26 cellular contexts compared by ENCODE assay signal in the genomic region with DNA sequence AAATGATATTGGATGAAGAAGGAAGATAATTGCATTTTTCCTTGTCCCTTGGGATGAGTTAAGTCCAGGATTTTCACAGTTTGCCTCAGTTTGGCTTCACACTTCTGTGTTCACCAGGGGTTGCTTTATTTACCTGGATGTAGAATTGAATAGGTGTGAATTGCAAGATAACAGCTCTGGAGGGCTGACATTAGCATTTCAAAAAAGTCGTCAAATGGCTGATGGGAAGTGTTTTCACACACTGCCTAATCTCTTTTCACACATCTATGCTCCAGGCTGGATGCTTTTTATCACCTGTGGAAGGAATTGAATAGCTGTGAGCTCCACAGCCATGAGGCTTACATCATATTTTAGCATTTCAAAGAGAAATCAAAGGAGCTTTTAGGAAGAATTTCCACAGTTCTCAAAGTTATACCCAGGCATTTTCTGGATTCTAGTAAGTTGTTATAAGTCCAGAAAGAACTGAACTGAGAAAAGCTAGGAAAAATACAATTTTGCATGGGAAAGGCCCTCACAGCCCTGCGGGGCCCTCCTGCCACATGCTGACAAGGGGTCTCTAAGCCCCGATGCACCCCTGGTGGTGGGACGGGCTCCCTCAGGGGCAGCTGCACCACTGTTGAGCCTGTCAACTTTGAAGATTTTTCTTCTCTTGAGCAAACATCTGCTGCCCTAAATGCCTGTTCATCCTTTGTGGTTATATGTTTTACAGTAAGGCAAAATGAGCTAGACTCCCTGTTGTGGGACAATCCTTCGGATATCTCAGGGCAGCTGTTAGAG. TPM values are rescaled to one million over a fixed set of nuclear protein-coding genes. Genes with fewer than 3 reads are reported as not detected.
DNase-seq lines count a peak whose midpoint lies in the region; ATAC-seq and TF ChIP-seq lines count a peak whose summit lies in the region.
"Had no signal": no experiment of that assay in that cellular context is flagged by ENCODE, and none has a peak within 500 bp of the region (broad histone marks: within the 10 kb centered on the region; RNA-seq: fewer than 3 reads in every experiment).

No MANE protein-coding gene starts in this region.

- H3K27me3 ChIP-seq in H7 (ENCODE audit: control insufficient read depth, insufficient read depth, low read length) (peaks cover 45% of the 10 kb centered on the region; the same call in 1 of the 2 replicates), NT2/D1 (ENCODE audit: insufficient read depth, insufficient read length) (peaks cover 7% of the 10 kb centered on the region), neural cell (ENCODE audit: insufficient read depth, low read depth, low read length) (no peaks in the 10 kb centered on the region), heart right ventricle (peaks cover 0 to 44% (median 16%) of the 10 kb centered on the region in 7 donors)
- H3K27me3 ChIP-seq: BLaER1, MG63, SJCRH30 had no signal

- H3K9me3 ChIP-seq in NT2/D1 (ENCODE audit: insufficient read depth, low read length) (peaks cover 66% of the 10 kb centered on the region), neural cell (ENCODE audit: low read length) (no peaks in the 10 kb centered on the region), heart right ventricle (peaks cover 0 to 7% (median 0%) of the 10 kb centered on the region in 11 donors)

- peaks cover 3% of the 10 kb centered on the region for H3K27me3 Mint-ChIP-seq in activated T-helper 2 cell treated with anti-CD3 and anti-CD28 coated beads, Interferon-gamma antibody, Interleukin-2, Interleukin-4, amounts not matched to agents 10 μg/mL and 5 μg/mL and 100 μg/mL, durations not matched to agents 14 hours and 24 hours and 36 hours (ENCODE audit: low read depth)

- no peaks in the 10 kb centered on the region for H3F3A ChIP-seq in neural cell (ENCODE audit: insufficient read depth, low read length, poor library complexity, severe bottlenecking)

- H3K4me1 Mint-ChIP-seq in activated T-helper 2 cell treated with anti-CD3 and anti-CD28 coated beads, Interferon-gamma antibody, Interleukin-2, Interleukin-4, amounts not matched to agents 10 μg/mL and 5 μg/mL and 100 μg/mL, durations not matched to agents 14 hours and 24 hours and 36 hours (ENCODE audit: low read depth) = no peaks in the 10 kb centered on the region
- H3K4me1 Mint-ChIP-seq: CD4-positive, CD25-positive, alpha-beta regulatory T cell had no signal

- no peak overlapping the region for H3K27ac Mint-ChIP-seq in activated T-helper 2 cell treated with anti-CD3 and anti-CD28 coated beads, Interferon-gamma antibody, Interleukin-2, Interleukin-4, amounts not matched to agents 10 μg/mL and 5 μg/mL and 100 μg/mL, durations not matched to agents 14 hours and 24 hours and 36 hours
- H3K27ac Mint-ChIP-seq: CD4-positive, CD25-positive, alpha-beta regulatory T cell had no signal

- no peak overlapping the region for H2AFZ ChIP-seq in neural cell (ENCODE audit: low read depth, low read length)
- H2AFZ ChIP-seq: PC-9 had no signal

- no peaks in the 10 kb centered on the region for H3K9me2 ChIP-seq in neural cell (ENCODE audit: insufficient read depth, low read length)

- no peak overlapping the region for H3K4me2 ChIP-seq in neural cell (ENCODE audit: low read length)
- H3K4me2 ChIP-seq: BLaER1, PC-9 had no signal

- H3K9me3 Mint-ChIP-seq in activated T-helper 2 cell treated with anti-CD3 and anti-CD28 coated beads, Interferon-gamma antibody, Interleukin-2, Interleukin-4, amounts not matched to agents 10 μg/mL and 5 μg/mL and 100 μg/mL, durations not matched to agents 14 hours and 24 hours and 36 hours = peaks cover 8% of the 10 kb centered on the region

- H3K36me3 ChIP-seq in H7 (replicated peaks; ENCODE audit: control insufficient read depth, insufficient read depth, low read length) = no peaks in the 10 kb centered on the region
- no peaks in the 10 kb centered on the region for H3K36me3 ChIP-seq in NT2/D1 (ENCODE audit: insufficient read depth, insufficient read length, low read length)
- no peaks in the 10 kb centered on the region for H3K36me3 ChIP-seq in neural cell (ENCODE audit: insufficient read depth, low read length)
- no peaks in the 10 kb centered on the region for H3K36me3 ChIP-seq in heart right ventricle
- H3K36me3 ChIP-seq: BLaER1, MG63, SJCRH30 had no signal

- no peaks in the 10 kb centered on the region for H3K36me3 Mint-ChIP-seq in activated T-helper 2 cell treated with anti-CD3 and anti-CD28 coated beads, Interferon-gamma antibody, Interleukin-2, Interleukin-4, amounts not matched to agents 10 μg/mL and 5 μg/mL and 100 μg/mL, durations not matched to agents 14 hours and 24 hours and 36 hours (ENCODE audit: low read depth)
- H3K36me3 Mint-ChIP-seq: CD4-positive, CD25-positive, alpha-beta regulatory T cell had no signal

- ATAC-seq in heart right ventricle = no peak
- ATAC-seq: Right ventricle myocardium inferior, SK-N-SH treated with all-trans-retinoic acid at 6 μM for 48 hours had no signal

- WGBS in heart right ventricle, 2 donors = 23 to 30% methylated on average over 5 of the region's 5 CpGs

- H3K27ac ChIP-seq in neural cell (ENCODE audit: low read length) (no peak overlapping the region), heart right ventricle (no peak overlapping the region)
- H3K27ac ChIP-seq: BLaER1, PC-9, SJCRH30 had no signal

- H3K4me3 Mint-ChIP-seq in activated T-helper 2 cell treated with anti-CD3 and anti-CD28 coated beads, Interferon-gamma antibody, Interleukin-2, Interleukin-4, amounts not matched to agents 10 μg/mL and 5 μg/mL and 100 μg/mL, durations not matched to agents 14 hours and 24 hours and 36 hours (ENCODE audit: low read depth) = no peak overlapping the region
- H3K4me3 Mint-ChIP-seq: CD4-positive, CD25-positive, alpha-beta regulatory T cell had no signal

- TF ChIP-seq CTCF in neural cell (IDR thresholded peaks at IDR 0.05; ENCODE audit: poor library complexity, severe bottlenecking) (no peak), heart right ventricle (IDR thresholded peaks at IDR 0.05) (no peak), GM10266 (IDR thresholded peaks at IDR 0.05; ENCODE audit: control insufficient read depth, insufficient read depth, low read depth, missing control alignments) (no peak)

- TF ChIP-seq RAD21 in neural cell (conservative IDR thresholded peaks at IDR 0.05) = no peak

- TF ChIP-seq EP300 in neural cell (conservative IDR thresholded peaks at IDR 0.05; ENCODE audit: poor library complexity, severe bottlenecking) = no peak

- intact Hi-C loops in activated T-helper 2 cell treated with anti-CD3 and anti-CD28 coated beads, Interferon-gamma antibody, Interleukin-2, Interleukin-4, amounts not matched to agents 10 μg/mL and 5 μg/mL and 100 μg/mL, durations not matched to agents 14 hours and 24 hours and 36 hours (cut with micrococcal nuclease) = no loop called here
- intact Hi-C loops in heart right ventricle (cut with DNase I) = no loop called here

- H3K4me1 ChIP-seq in NT2/D1 (ENCODE audit: insufficient read depth, insufficient read length) (no peaks in the 10 kb centered on the region), heart right ventricle (no peaks in the 10 kb centered on the region)
- H3K4me1 ChIP-seq: SJCRH30 had no signal

- DNase-seq in H7 (peak; percentile 63), NT2/D1 (ENCODE audit: low read depth, low spot score) (peak; percentile 71), iPS DF 4.7 (ENCODE audit: extremely low read depth, low spot score) (peak; percentile 80), heart right ventricle (no peak), GM10266 (ENCODE audit: extremely low spot score) (no peak)
- no peak for DNase-seq in activated T-helper 2 cell treated with anti-CD3 and anti-CD28 coated beads, Interferon-gamma antibody, Interleukin-2, Interleukin-4, amounts not matched to agents 10 μg/mL and 5 μg/mL and 100 μg/mL, durations not matched to agents 14 hours and 24 hours and 36 hours (ENCODE audit: low spot score)
- DNase-seq: CD4-positive, CD25-positive, alpha-beta regulatory T cell; IMR-90; KG1; MG63; NCI-H2029 treated with DMSO at 0.1 percent for 48 hours; NCI-H446 treated with DMSO at 0.1 percent for 48 hours; NCI-H526; NCI-H82; NK-92 treated with Interleukin-12 subunit alpha and Interleukin-12 subunit beta, amount 100 ng/mL, for 24 hours; PC-9 had no signal

- H3K4me3 ChIP-seq in H7 (ENCODE audit: insufficient read depth, low read depth, low read length) = no peak overlapping the region
- no peak overlapping the region for H3K4me3 ChIP-seq in NT2/D1 (ENCODE audit: insufficient read length, low read depth)
- no peak overlapping the region for H3K4me3 ChIP-seq in neural cell (ENCODE audit: low read length)
- no peak overlapping the region for H3K4me3 ChIP-seq in heart right ventricle
- H3K4me3 ChIP-seq: BLaER1, MG63, PC-9, SJCRH30 had no signal

- H3K9ac ChIP-seq in NT2/D1 (ENCODE audit: insufficient read length, low read depth) = no peak overlapping the region
- no peak overlapping the region for H3K9ac ChIP-seq in neural cell (ENCODE audit: low read length)
- H3K9ac ChIP-seq: BLaER1 had no signal

- no peaks in the 10 kb centered on the region for H3K79me2 ChIP-seq in neural cell (replicated peaks; ENCODE audit: insufficient read depth, low read length)

- no peaks in the 10 kb centered on the region for H4K20me1 ChIP-seq in neural cell (ENCODE audit: insufficient read depth)
- H4K20me1 ChIP-seq: BLaER1 had no signal

TF ChIP-seq in neural cell, 6 proteins besides CTCF, POLR2A, EP300 and RAD21 (continues in another document):
- no peak for TF ChIP-seq EZH2 (IDR thresholded peaks at IDR 0.05; ENCODE audit: borderline replicate concordance, insufficient read depth, low read length, poor library complexity, severe bottlenecking)
- no peak for TF ChIP-seq TAF1 (IDR thresholded peaks at IDR 0.05; ENCODE audit: low read depth)

RNA-seq across cellular contexts. Expression of gene TEX51, which starts 43.9 kb away (rescaled TPM):
- not detected in 2 replicates for total RNA-seq in H7 (2014; rRNA removed; shearing (Covaris generic))
- polyA plus RNA-seq in neural cell (not detected in 2 replicates), heart right ventricle (not detected)
- polyA minus RNA-seq in neural cell = not detected in 2 replicates
- not detected in 2 replicates for total RNA-seq in activated T-helper 2 cell treated with anti-CD3 and anti-CD28 coated beads, Interferon-gamma antibody, Interleukin-2, Interleukin-4, amounts not matched to agents 10 μg/mL and 5 μg/mL and 100 μg/mL, durations not matched to agents 14 hours and 24 hours and 36 hours
- total RNA-seq in heart right ventricle = not detected
- total RNA-seq: CD4-positive, CD25-positive, alpha-beta regulatory T cell; G401; H4; HT1080; IMR-90; PC-9; Right ventricle myocardium inferior; RPMI7951; SJCRH30 had no signal
- polyA plus RNA-seq: AG04450; CD4-positive, CD25-positive, alpha-beta regulatory T cell; IMR-90 had no signal

Comparison
In these comparisons a context has a peak if more than half of its experiments do, and no peak if none do; other contexts are left out.
1. DNase-seq: peak in H7 (single experiment), NT2/D1 (single experiment) and iPS DF 4.7 (single experiment); none in activated T-helper 2 cell treated with anti-CD3 and anti-CD28 coated beads, Interferon-gamma antibody, Interleukin-2, Interleukin-4, amounts not matched to agents 10 μg/mL and 5 μg/mL and 100 μg/mL, durations not matched to agents 14 hours and 24 hours and 36 hours (single experiment), heart right ventricle (0 of 2) and GM10266 (single experiment).